Comparison of ENCODE assay signal across 15 cellular contexts in genomic region chr14:50978888-50979287, GRCh38. TPM values are rescaled to one million over a fixed set of nuclear protein-coding genes. Genes with fewer than 3 reads are reported as not detected.
DNase-seq lines count a peak whose midpoint lies in the region; ATAC-seq and TF ChIP-seq lines count a peak whose summit lies in the region.
"Had no signal": no experiment of that assay in that cellular context is flagged by ENCODE, and none has a peak within 500 bp of the region (broad histone marks: within the 10 kb centered on the region; RNA-seq: fewer than 3 reads in every experiment).

No MANE protein-coding gene starts in this region.

- H3K9ac ChIP-seq in OCI-LY3 (ENCODE audit: low read length): no peak overlapping the region
- H3K9ac ChIP-seq: BLaER1 treated with 17β-estradiol and CSF1 and Interleukin-3, amounts not matched to agents 10 nM and 100 nM had no signal

- H3K9me3 Mint-ChIP-seq in activated naive CD8-positive, alpha-beta T cell treated with anti-CD3 and anti-CD28 coated beads, Interleukin-2, amount 50 U/mL, for 24 hours: no peaks in the 10 kb centered on the region
- H3K9me3 Mint-ChIP-seq: neural crest cell had no signal

- H3K27me3 Mint-ChIP-seq in activated naive CD8-positive, alpha-beta T cell treated with anti-CD3 and anti-CD28 coated beads, Interleukin-2, amount 50 U/mL, for 24 hours: no peaks in the 10 kb centered on the region

- peak overlapping the region; percentile 73 for H3K4me2 ChIP-seq in OCI-LY3 (ENCODE audit: low read length)

- no peak for TF ChIP-seq CTCF in OCI-LY3 (IDR thresholded peaks at IDR 0.05; ENCODE audit: low read depth, low read length)
- TF ChIP-seq CTCF in right atrium auricular region (IDR thresholded peaks at IDR 0.05): no peak

- ATAC-seq in GM18858 (IDR thresholded peaks at IDR 0.05; ENCODE audit: unreplicated experiment) (peak; percentile 90), GM21423 (IDR thresholded peaks at IDR 0.05; ENCODE audit: unreplicated experiment) (peak; percentile 81), HG03060 (IDR thresholded peaks at IDR 0.05; ENCODE audit: low read depth, unreplicated experiment) (peak; percentile 80)
- no peak for ATAC-seq in activated naive CD8-positive, alpha-beta T cell treated with anti-CD3 and anti-CD28 coated beads, Interleukin-2, amount 50 U/mL, for 24 hours
- ATAC-seq: heart right ventricle had no signal

- H3K36me3 Mint-ChIP-seq in activated naive CD8-positive, alpha-beta T cell treated with anti-CD3 and anti-CD28 coated beads, Interleukin-2, amount 50 U/mL, for 24 hours (ENCODE audit: low read depth): no peaks in the 10 kb centered on the region

- H3K27ac ChIP-seq in OCI-LY3 (ENCODE audit: low read length) (no peak overlapping the region), right atrium auricular region (no peak overlapping the region)
- H3K27ac ChIP-seq: BLaER1 treated with 17β-estradiol and CSF1 and Interleukin-3, amounts not matched to agents 10 nM and 100 nM; brain microvascular endothelial cell; heart right ventricle; uterus; WERI-Rb-1 had no signal

- no peak for DNase-seq in right atrium auricular region (ENCODE audit: low spot score)
- no peak for DNase-seq in activated naive CD8-positive, alpha-beta T cell treated with anti-CD3 and anti-CD28 coated beads, Interleukin-2, amount 50 U/mL, for 24 hours
- no peak for DNase-seq in NCI-H1048 (lab: John Stamatoyannopoulos, UW)
- no peak for DNase-seq in NCI-H446 (lab: John Stamatoyannopoulos, UW)
- DNase-seq: brain microvascular endothelial cell, heart right ventricle, SHP77 treated with DMSO at 0.1 percent for 48 hours, uterus, WERI-Rb-1 had no signal

- H3K27ac Mint-ChIP-seq in activated naive CD8-positive, alpha-beta T cell treated with anti-CD3 and anti-CD28 coated beads, Interleukin-2, amount 50 U/mL, for 24 hours: no peak overlapping the region

- no peaks in the 10 kb centered on the region for H3K79me2 ChIP-seq in OCI-LY3 (ENCODE audit: low read length)

- H3K36me3 ChIP-seq in OCI-LY3 (replicated peaks; ENCODE audit: low read depth, low read length) (no peaks in the 10 kb centered on the region), right atrium auricular region (no peaks in the 10 kb centered on the region)
- H3K36me3 ChIP-seq: BLaER1 treated with 17β-estradiol and CSF1 and Interleukin-3, amounts not matched to agents 10 nM and 100 nM; brain microvascular endothelial cell; heart right ventricle; uterus; WERI-Rb-1 had no signal

- H3K4me1 ChIP-seq in OCI-LY3 (ENCODE audit: low read length) (peaks cover 30% of the 10 kb centered on the region), right atrium auricular region (no peaks in the 10 kb centered on the region)
- H3K4me1 ChIP-seq: uterus had no signal

- H4K20me1 ChIP-seq in OCI-LY3 (ENCODE audit: insufficient read depth, low read length): no peaks in the 10 kb centered on the region
- H4K20me1 ChIP-seq: BLaER1 treated with 17β-estradiol and CSF1 and Interleukin-3, amounts not matched to agents 10 nM and 100 nM had no signal

- no peaks in the 10 kb centered on the region for H3K4me1 Mint-ChIP-seq in activated naive CD8-positive, alpha-beta T cell treated with anti-CD3 and anti-CD28 coated beads, Interleukin-2, amount 50 U/mL, for 24 hours

- H3K27me3 ChIP-seq in OCI-LY3 (ENCODE audit: low read depth, low read length): no peaks in the 10 kb centered on the region
- no peaks in the 10 kb centered on the region for H3K27me3 ChIP-seq in right atrium auricular region
- H3K27me3 ChIP-seq: BLaER1 treated with 17β-estradiol and CSF1 and Interleukin-3, amounts not matched to agents 10 nM and 100 nM; brain microvascular endothelial cell; uterus had no signal

- H3K9me3 ChIP-seq in OCI-LY3 (ENCODE audit: insufficient read depth, low read length): no peaks in the 10 kb centered on the region
- no peaks in the 10 kb centered on the region for H3K9me3 ChIP-seq in right atrium auricular region
- H3K9me3 ChIP-seq: BLaER1 treated with 17β-estradiol and CSF1 and Interleukin-3, amounts not matched to agents 10 nM and 100 nM; heart right ventricle; uterus had no signal

- no peak overlapping the region for H3K4me3 Mint-ChIP-seq in activated naive CD8-positive, alpha-beta T cell treated with anti-CD3 and anti-CD28 coated beads, Interleukin-2, amount 50 U/mL, for 24 hours
- H3K4me3 Mint-ChIP-seq: neural crest cell had no signal

- no peak overlapping the region for H2AFZ ChIP-seq in OCI-LY3 (ENCODE audit: low read depth, low read length)

- H3K4me3 ChIP-seq in OCI-LY3 (ENCODE audit: low read length): peak overlapping the region; percentile 45; the same call in 1 of the 2 replicates
- H3K4me3 ChIP-seq in right atrium auricular region: no peak overlapping the region
- H3K4me3 ChIP-seq: BLaER1 treated with 17β-estradiol and CSF1 and Interleukin-3, amounts not matched to agents 10 nM and 100 nM; heart right ventricle; uterus had no signal

RNA-seq across cellular contexts. Expression of gene PYGL, which starts 34.6 kb away (rescaled TPM):
- total RNA-seq in right atrium auricular region: 10 to 100 TPM in 1 of 2 donors, 1 to 10 TPM in 1; 7.0 to 27.1 TPM
